Comparison of ENCODE assay signal across 21 cellular contexts in the genomic region with DNA sequence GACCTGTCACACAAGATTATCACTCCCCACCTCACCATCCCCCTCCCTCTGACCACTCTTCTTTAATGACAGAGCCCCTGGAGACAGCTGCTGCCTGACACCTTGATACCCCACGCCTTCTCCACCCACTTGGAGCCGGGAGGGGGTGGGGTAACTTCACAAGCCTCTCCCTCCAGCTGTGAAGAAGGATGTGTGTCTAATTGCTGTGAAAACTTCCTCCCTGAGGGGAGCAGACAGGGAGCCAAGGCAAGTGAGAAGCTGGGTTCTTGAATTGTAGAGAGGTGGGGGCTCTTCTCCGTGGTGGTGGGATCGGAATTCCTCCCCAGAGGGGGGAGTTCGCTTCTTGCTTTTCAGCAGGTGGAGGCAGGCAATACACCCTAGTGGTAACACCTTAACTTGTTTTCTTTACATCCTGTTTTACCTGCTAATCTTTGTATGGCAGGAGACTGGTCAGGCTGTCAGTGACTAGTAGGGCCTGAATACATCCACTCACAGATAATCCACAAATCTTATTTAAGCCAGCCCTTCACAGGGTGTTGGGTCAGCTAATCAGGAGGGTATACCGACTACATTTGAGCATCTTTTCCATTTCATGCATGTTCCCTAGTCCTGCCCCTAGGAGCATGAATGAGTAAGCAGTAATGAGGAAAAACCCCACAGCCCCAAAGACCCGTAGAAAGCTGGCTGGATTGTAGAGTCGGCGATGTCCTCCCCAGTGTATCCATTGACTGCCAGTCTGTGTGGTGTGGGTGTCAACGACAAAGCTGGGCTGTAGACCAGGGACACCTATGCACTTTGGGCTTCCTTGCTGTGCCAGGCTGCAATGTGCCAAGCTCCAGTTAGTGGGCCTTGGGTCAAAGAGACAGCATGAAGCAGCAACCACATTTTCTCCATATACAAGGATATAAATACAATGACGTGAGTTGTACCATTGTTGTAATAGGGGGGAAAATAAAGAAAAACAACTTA. TPM values are rescaled to one million over a fixed set of nuclear protein-coding genes. Genes with fewer than 3 reads are reported as not detected.
DNase-seq lines count a peak whose midpoint lies in the region; ATAC-seq and TF ChIP-seq lines count a peak whose summit lies in the region.
"Had no signal": no experiment of that assay in that cellular context is flagged by ENCODE, and none has a peak within 500 bp of the region (broad histone marks: within the 10 kb centered on the region; RNA-seq: fewer than 3 reads in every experiment).

No MANE protein-coding gene starts in this region.

- no peaks in the 10 kb centered on the region; a peak in 1 of 22 replicates for H4K20me1 ChIP-seq in BLaER1 treated with 17β-estradiol and CSF1 and Interleukin-3, amounts not matched to agents 10 nM and 100 nM

- H3K23ac ChIP-seq in mesendoderm (ENCODE audit: low read length) = no peak overlapping the region

- no peak overlapping the region for H4K8ac ChIP-seq in mesendoderm (ENCODE audit: low read depth, low read length)

- no peak for TF ChIP-seq CTCF in colonic mucosa (IDR thresholded peaks at IDR 0.05)

- H3K9me3 ChIP-seq in BLaER1 treated with 17β-estradiol and CSF1 and Interleukin-3, amounts not matched to agents 10 nM and 100 nM (replicated peaks in 1 of 11) = no peaks in the 10 kb centered on the region
- H3K9me3 ChIP-seq in HUES64 (ENCODE audit: insufficient read depth, low read depth, low read length) = no peaks in the 10 kb centered on the region
- H3K9me3 ChIP-seq in colonic mucosa = no peaks in the 10 kb centered on the region
- H3K9me3 ChIP-seq: ascending aorta had no signal

- H3K4me2 ChIP-seq in BLaER1 treated with 17β-estradiol and CSF1 and Interleukin-3, amounts not matched to agents 10 nM and 100 nM = peak overlapping the region in 8 of 11 experiments; percentile 34 to 85 (median 64); a peak in 16 of 22 replicates
- H3K4me2 ChIP-seq in mesendoderm (ENCODE audit: low read length) = no peak overlapping the region

- H3K27ac ChIP-seq in BLaER1 treated with 17β-estradiol and CSF1 and Interleukin-3, amounts not matched to agents 10 nM and 100 nM = no peak overlapping the region
- H3K27ac ChIP-seq in HUES64 (ENCODE audit: low read depth, low read length) (peak overlapping the region; percentile 49), colonic mucosa (no peak overlapping the region), mesendoderm (ENCODE audit: low read depth, low read length) (peak overlapping the region; percentile 88)
- H3K27ac ChIP-seq: ascending aorta, parathyroid adenoma had no signal

- no peaks in the 10 kb centered on the region for H3K79me2 ChIP-seq in mesendoderm (ENCODE audit: control insufficient read depth, insufficient read depth, low read length)
- H3K79me2 ChIP-seq: parathyroid adenoma had no signal

- peaks cover 0 to 4% (median 0%) of the 10 kb centered on the region in 11 experiments; a peak in 1 of 22 replicates for H3K27me3 ChIP-seq in BLaER1 treated with 17β-estradiol and CSF1 and Interleukin-3, amounts not matched to agents 10 nM and 100 nM
- H3K27me3 ChIP-seq in HUES64 (ENCODE audit: insufficient read depth, low read length) (no peaks in the 10 kb centered on the region), colonic mucosa (no peaks in the 10 kb centered on the region), mesendoderm (ENCODE audit: insufficient read depth, low read length, poor library complexity) (no peaks in the 10 kb centered on the region)
- H3K27me3 ChIP-seq: ascending aorta had no signal

- H3K79me1 ChIP-seq in mesendoderm (ENCODE audit: low read length) = peaks cover 2% of the 10 kb centered on the region

- H3K18ac ChIP-seq in mesendoderm (ENCODE audit: low read length) = peak overlapping the region; percentile 78

- peak overlapping the region; percentile 99 for H3K4ac ChIP-seq in mesendoderm (ENCODE audit: low read depth, low read length)

- H4K5ac ChIP-seq in mesendoderm (ENCODE audit: low read length) = no peak overlapping the region

- H2AK5ac ChIP-seq in mesendoderm (ENCODE audit: low read length) = peak overlapping the region; percentile 97

- H2BK15ac ChIP-seq in mesendoderm (replicated peaks; ENCODE audit: low read depth) = no peak overlapping the region

- H3K4me3 ChIP-seq in BLaER1 treated with 17β-estradiol and CSF1 and Interleukin-3, amounts not matched to agents 10 nM and 100 nM = no peak overlapping the region
- H3K4me3 ChIP-seq in HUES64 (ENCODE audit: low read length) (no peak overlapping the region), colonic mucosa (no peak overlapping the region), mesendoderm (ENCODE audit: low read length) (no peak overlapping the region)
- H3K4me3 ChIP-seq: ascending aorta had no signal

- H3K56ac ChIP-seq in mesendoderm (ENCODE audit: low read length) = peak overlapping the region; percentile 92

- peak overlapping the region; percentile 86 for H2BK120ac ChIP-seq in mesendoderm (ENCODE audit: low read depth, low read length)

- H2BK5ac ChIP-seq in mesendoderm (ENCODE audit: low read length) = peak overlapping the region; percentile 100

- peaks cover 0 to 62% (median 56%) of the 10 kb centered on the region in 10 experiments; a peak in 16 of 20 replicates for H3K4me1 ChIP-seq in BLaER1 treated with 17β-estradiol and CSF1 and Interleukin-3, amounts not matched to agents 10 nM and 100 nM
- peaks cover 58% of the 10 kb centered on the region for H3K4me1 ChIP-seq in HUES64 (ENCODE audit: insufficient read depth, low read length)
- no peaks in the 10 kb centered on the region for H3K4me1 ChIP-seq in colonic mucosa
- peaks cover 58% of the 10 kb centered on the region for H3K4me1 ChIP-seq in mesendoderm (ENCODE audit: control insufficient read depth, low read depth, low read length)
- H3K4me1 ChIP-seq: ascending aorta, parathyroid adenoma had no signal

- no peaks in the 10 kb centered on the region for H3K36me3 ChIP-seq in BLaER1 treated with 17β-estradiol and CSF1 and Interleukin-3, amounts not matched to agents 10 nM and 100 nM
- H3K36me3 ChIP-seq in HUES64 (ENCODE audit: insufficient read depth, low read length) (no peaks in the 10 kb centered on the region), colonic mucosa (no peaks in the 10 kb centered on the region), mesendoderm (ENCODE audit: control insufficient read depth, insufficient read depth, low read length) (no peaks in the 10 kb centered on the region)
- H3K36me3 ChIP-seq: ascending aorta had no signal

- intact Hi-C loops in colonic mucosa (cut with DNase I) = no loop called here

- DNase-seq in colonic mucosa (peak; percentile 30), mesendoderm (peak; percentile 98), dedifferentiated amniotic fluid mesenchymal stem cell (ENCODE audit: extremely low spot score) (no peak)
- no peak for DNase-seq in activated naive CD4-positive, alpha-beta T cell treated with Interleukin-2 at 50 U/mL for 16 hours
- DNase-seq: activated CD4-positive, alpha-beta T cell treated with anti-CD3 and anti-CD28 coated beads for 1 hour; activated T-cell treated with anti-CD3 and anti-CD28 coated beads, Interleukin-2, amount 50 U/mL, for 4 hours; GF-D8; naive B cell; NCI-H1092 treated with DMSO at 0.1 percent for 48 hours; SW 1271 had no signal

- H3K9ac ChIP-seq in BLaER1 treated with 17β-estradiol and CSF1 and Interleukin-3, amounts not matched to agents 10 nM and 100 nM = no peak overlapping the region
- peak overlapping the region; percentile 14; the same call in 1 of the 2 replicates for H3K9ac ChIP-seq in HUES64 (ENCODE audit: low read depth, low read length)
- H3K9ac ChIP-seq in colonic mucosa (ENCODE audit: low read depth in 2 of 2, low read length in 2 of 2) = no peak overlapping the region
- peak overlapping the region; percentile 56 for H3K9ac ChIP-seq in mesendoderm (ENCODE audit: low read length)
- H3K9ac ChIP-seq: parathyroid adenoma had no signal

- 54% methylated on average over 8 of the region's 11 CpGs for WGBS in HUES64
- no CpG with 5 or more reads among the region's 11 CpGs for WGBS in mesendoderm (ENCODE audit: extremely low coverage, insufficient coverage, low lambda C conversion rate)

- no peak for ATAC-seq in GM19395 (IDR thresholded peaks at IDR 0.05; ENCODE audit: unreplicated experiment)
- no peak for ATAC-seq in GM19035 (IDR thresholded peaks at IDR 0.05; ENCODE audit: unreplicated experiment)
- ATAC-seq: activated naive CD4-positive, alpha-beta T cell treated with anti-CD3 and anti-CD28 coated beads, Interleukin-2, amount 50 U/mL, for 72 hours; activated T-cell treated with anti-CD3 and anti-CD28 coated beads, Interleukin-2, amount 50 U/mL, for 4 hours; HCT116; HepG2; sciatic nerve; stimulated activated effector memory CD8-positive, alpha-beta T cell treated with anti-CD3 and anti-CD28 coated beads, Interleukin-12 subunit alpha, Interleukin-12 subunit beta, amount 100 ng/mL, for 72 hours had no signal

RNA-seq across cellular contexts. Expression of a gene that starts 57.3 kb away (rescaled TPM):
- 7.8 TPM for polyA plus RNA-seq in HUES64 (2013, experiment 1 of 2)
- 14.2 TPM for polyA plus RNA-seq in HUES64 (2013, experiment 2 of 2)
- 10 to 100 TPM; 12.1 to 13.9 TPM for total RNA-seq in colonic mucosa
- 15.8 TPM for polyA plus RNA-seq in mesendoderm (2013, experiment 1 of 2)
- 16.6 TPM for polyA plus RNA-seq in mesendoderm (2013, experiment 2 of 2)
- total RNA-seq: HepG2 had no signal
- polyA plus RNA-seq: HepG2 had no signal

Comparison
In these comparisons a context has a peak if more than half of its experiments do, and no peak if none do; other contexts are left out.
1. H3K27ac ChIP-seq: peak in HUES64 (single experiment) and mesendoderm (single experiment); none in BLaER1 treated with 17β-estradiol and CSF1 and Interleukin-3, amounts not matched to agents 10 nM and 100 nM (0 of 11) and colonic mucosa (single experiment).
2. H3K9ac ChIP-seq: peak in HUES64 (single experiment) and mesendoderm (single experiment); none in BLaER1 treated with 17β-estradiol and CSF1 and Interleukin-3, amounts not matched to agents 10 nM and 100 nM (0 of 11) and colonic mucosa (0 of 2).
3. DNase-seq: peak in colonic mucosa (single experiment) and mesendoderm (single experiment); none in activated naive CD4-positive, alpha-beta T cell treated with Interleukin-2 at 50 U/mL for 16 hours (single experiment) and dedifferentiated amniotic fluid mesenchymal stem cell (single experiment).